Comparison of ENCODE assay signal across 8 cellular contexts in the genomic region with DNA sequence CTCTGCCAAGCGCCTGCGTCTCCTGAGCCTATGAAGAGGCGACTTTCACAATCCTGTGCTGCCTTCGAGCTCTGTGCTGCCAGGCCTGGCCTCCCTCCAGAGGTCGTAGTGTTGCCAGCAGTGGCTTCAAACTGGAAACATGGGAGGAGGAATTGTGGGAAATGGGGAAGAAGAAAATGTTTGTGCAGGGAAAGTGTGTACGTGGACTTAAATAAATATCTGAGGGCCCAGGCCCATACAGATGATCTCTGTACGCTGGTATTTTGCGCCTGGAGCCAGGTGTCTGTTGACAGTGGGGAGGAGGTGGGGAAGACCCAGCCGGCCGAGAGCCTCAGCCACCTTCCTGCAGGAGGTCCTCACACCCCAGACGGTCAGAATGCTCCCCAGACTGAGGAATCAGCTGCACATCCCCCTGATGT. TPM values are rescaled to one million over a fixed set of nuclear protein-coding genes. Genes with fewer than 3 reads are reported as not detected.
DNase-seq lines count a peak whose midpoint lies in the region; ATAC-seq and TF ChIP-seq lines count a peak whose summit lies in the region.

No MANE protein-coding gene starts in this region.

- no peak for TF ChIP-seq CTCF in Calu3 (IDR thresholded peaks at IDR 0.05; ENCODE audit: unreplicated experiment)

- peaks cover 61% of the 10 kb centered on the region for H3K4me1 Mint-ChIP-seq in activated T-helper 1 cell treated with anti-CD3 and anti-CD28 coated beads, Interleukin-12 subunit alpha, Interleukin-12 subunit beta, Interleukin-2, Interleukin-4 antibody, amounts not matched to agents 30 ng/mL and 10 ng/mL and 1 ng/mL, durations not matched to agents 14 hours and 24 hours and 36 hours (ENCODE audit: low read depth)
- peaks cover 22% of the 10 kb centered on the region for H3K4me1 Mint-ChIP-seq in Calu3 (ENCODE audit: low read depth, unreplicated experiment)

- CTCF ChIA-PET in Calu3 (lab: Charles Lee) = interaction anchor here (0.7 kb wide), 1 partner anchor 24 kb away, joined by 3 read pairs; no protein-coding TSS in a partner anchor

- intact Hi-C loops in activated T-helper 1 cell treated with anti-CD3 and anti-CD28 coated beads, Interleukin-12 subunit alpha, Interleukin-12 subunit beta, Interleukin-2, Interleukin-4 antibody, amounts not matched to agents 30 ng/mL and 10 ng/mL and 1 ng/mL, durations not matched to agents 14 hours and 24 hours and 36 hours (cut with micrococcal nuclease) = loop anchor here (1.0 to 5.0 kb wide), 8 partner anchors 42 to 1034 kb away; partner anchors contain the start of genes ATP1B3, RASA2, RNF7 and SLC25A36
- intact Hi-C loops in Right ventricle myocardium inferior (cut with DNase I) = loop anchor here (2.0 kb wide), 1 partner anchor 14 kb away; no protein-coding TSS in a partner anchor
- intact Hi-C loops in posterior cingulate gyrus (cut with DNase I) = loop anchor here (5.0 kb wide), 1 partner anchor 39 kb away; no protein-coding TSS in a partner anchor
- intact Hi-C loops in Calu3 (cut with micrococcal nuclease; ENCODE audit: unreplicated experiment) = no loop called here

- peak; percentile 71 for DNase-seq in H4 (ENCODE audit: low spot score)
- DNase-seq in activated T-helper 1 cell treated with anti-CD3 and anti-CD28 coated beads, Interleukin-12 subunit alpha, Interleukin-12 subunit beta, Interleukin-2, Interleukin-4 antibody, amounts not matched to agents 30 ng/mL and 10 ng/mL and 1 ng/mL, durations not matched to agents 14 hours and 24 hours and 36 hours (ENCODE audit: low spot score) = no peak
- DNase-seq in Right ventricle myocardium inferior (ENCODE audit: missing footprints) = peak; percentile 93
- DNase-seq in posterior cingulate gyrus = peak; percentile 70 to 97 (median 84)
- no peak for DNase-seq in Calu3
- DNase-seq in HT-29 (ENCODE audit: low spot score) = no peak

- peak overlapping the region; percentile 98 for H3K27ac Mint-ChIP-seq in activated T-helper 1 cell treated with anti-CD3 and anti-CD28 coated beads, Interleukin-12 subunit alpha, Interleukin-12 subunit beta, Interleukin-2, Interleukin-4 antibody, amounts not matched to agents 30 ng/mL and 10 ng/mL and 1 ng/mL, durations not matched to agents 14 hours and 24 hours and 36 hours
- no peak overlapping the region for H3K27ac Mint-ChIP-seq in Calu3 (ENCODE audit: unreplicated experiment)

- no TSS peak for BruUV-seq in Calu3 (replicated peaks; lab: Mats Ljungman, UMichigan)

- peak; percentile 84 for ATAC-seq in Right ventricle myocardium inferior
- no peak for ATAC-seq in HG02623 (IDR thresholded peaks at IDR 0.05; ENCODE audit: unreplicated experiment)
- no peak for ATAC-seq in GM21360 (IDR thresholded peaks at IDR 0.05; ENCODE audit: unreplicated experiment)

- H3K36me3 Mint-ChIP-seq in activated T-helper 1 cell treated with anti-CD3 and anti-CD28 coated beads, Interleukin-12 subunit alpha, Interleukin-12 subunit beta, Interleukin-2, Interleukin-4 antibody, amounts not matched to agents 30 ng/mL and 10 ng/mL and 1 ng/mL, durations not matched to agents 14 hours and 24 hours and 36 hours (ENCODE audit: low read depth) = peaks cover 39% of the 10 kb centered on the region
- no peaks in the 10 kb centered on the region for H3K36me3 Mint-ChIP-seq in Calu3 (ENCODE audit: insufficient read depth, unreplicated experiment)

- no peaks in the 10 kb centered on the region for H3K9me3 Mint-ChIP-seq in activated T-helper 1 cell treated with anti-CD3 and anti-CD28 coated beads, Interleukin-12 subunit alpha, Interleukin-12 subunit beta, Interleukin-2, Interleukin-4 antibody, amounts not matched to agents 30 ng/mL and 10 ng/mL and 1 ng/mL, durations not matched to agents 14 hours and 24 hours and 36 hours
- no peaks in the 10 kb centered on the region for H3K9me3 Mint-ChIP-seq in Calu3 (ENCODE audit: low read depth, unreplicated experiment)

- H3K4me3 Mint-ChIP-seq in activated T-helper 1 cell treated with anti-CD3 and anti-CD28 coated beads, Interleukin-12 subunit alpha, Interleukin-12 subunit beta, Interleukin-2, Interleukin-4 antibody, amounts not matched to agents 30 ng/mL and 10 ng/mL and 1 ng/mL, durations not matched to agents 14 hours and 24 hours and 36 hours = peak overlapping the region; percentile 85
- no peak overlapping the region for H3K4me3 Mint-ChIP-seq in Calu3 (ENCODE audit: low read depth, unreplicated experiment)

- no peaks in the 10 kb centered on the region for H3K27me3 Mint-ChIP-seq in activated T-helper 1 cell treated with anti-CD3 and anti-CD28 coated beads, Interleukin-12 subunit alpha, Interleukin-12 subunit beta, Interleukin-2, Interleukin-4 antibody, amounts not matched to agents 30 ng/mL and 10 ng/mL and 1 ng/mL, durations not matched to agents 14 hours and 24 hours and 36 hours (ENCODE audit: insufficient read depth)
- H3K27me3 Mint-ChIP-seq in Calu3 (ENCODE audit: unreplicated experiment) = no peaks in the 10 kb centered on the region

RNA-seq across cellular contexts. Expression of gene ZBTB38, which starts 44.6 kb away (rescaled TPM):
- 33.3 and 49.0 TPM in 2 replicates for total RNA-seq in H4 (2014; rRNA removed; shearing (Covaris generic))
- 20.0 and 21.0 TPM in 2 replicates for total RNA-seq in activated T-helper 1 cell treated with anti-CD3 and anti-CD28 coated beads, Interleukin-12 subunit alpha, Interleukin-12 subunit beta, Interleukin-2, Interleukin-4 antibody, amounts not matched to agents 30 ng/mL and 10 ng/mL and 1 ng/mL, durations not matched to agents 14 hours and 24 hours and 36 hours
- total RNA-seq in Right ventricle myocardium inferior = 102 TPM
- total RNA-seq in Calu3 (2022) = 95.9 and 99.1 TPM in 2 replicates
- total RNA-seq in HT-29 (2014; rRNA removed; shearing (Covaris generic)) = 22.9 and 23.1 TPM in 2 replicates

Comparison
In these comparisons a context has a peak if more than half of its experiments do, and no peak if none do; other contexts are left out.
1. DNase-seq: peak in H4 (single experiment), Right ventricle myocardium inferior (single experiment) and posterior cingulate gyrus (10 of 10); none in activated T-helper 1 cell treated with anti-CD3 and anti-CD28 coated beads, Interleukin-12 subunit alpha, Interleukin-12 subunit beta, Interleukin-2, Interleukin-4 antibody, amounts not matched to agents 30 ng/mL and 10 ng/mL and 1 ng/mL, durations not matched to agents 14 hours and 24 hours and 36 hours (single experiment), Calu3 (single experiment) and HT-29 (single experiment).